ENCODE assay signal across 8 cellular contexts in the genomic region with DNA sequence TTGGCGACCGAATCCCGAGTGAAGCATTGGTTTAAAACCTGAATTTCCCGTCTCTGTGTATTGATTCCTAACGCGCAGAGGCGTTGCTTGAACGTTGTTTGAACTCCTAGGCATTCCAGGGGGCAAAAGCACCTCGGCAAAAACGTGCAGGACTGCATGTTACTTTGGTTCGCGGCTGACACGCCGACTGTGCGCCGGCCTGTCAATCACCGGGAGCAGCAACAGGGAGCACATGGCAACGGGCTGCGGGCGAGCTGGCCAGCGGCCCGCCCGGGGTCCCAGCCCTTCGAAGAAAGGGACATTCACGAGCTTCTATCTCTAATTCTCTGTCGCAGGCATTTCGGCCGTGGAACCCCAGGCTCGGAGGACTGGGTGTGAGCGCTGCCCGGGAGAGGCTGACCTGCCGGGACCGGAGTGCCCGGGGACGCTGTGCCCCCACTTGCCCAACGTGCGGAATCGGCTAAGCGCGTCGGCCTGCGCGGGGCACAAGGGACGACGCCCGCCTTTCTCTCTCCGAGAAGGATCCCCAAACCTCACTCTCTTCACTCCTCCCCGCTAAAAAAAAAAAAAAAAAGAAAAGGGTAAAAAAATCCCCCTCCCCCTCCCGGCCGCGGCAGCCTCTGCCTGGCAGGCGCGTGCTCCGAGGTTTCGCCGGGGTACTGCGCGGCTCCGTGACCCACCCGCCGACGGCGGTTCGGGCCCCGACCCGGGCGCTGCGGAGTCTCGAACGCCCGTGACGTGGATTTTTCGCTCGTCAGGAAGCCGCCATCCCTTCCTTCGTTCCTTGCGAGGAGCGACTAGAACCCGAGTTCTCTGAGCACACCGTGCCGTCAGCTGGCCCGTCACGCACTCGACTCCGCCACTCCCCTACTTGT. TPM values are rescaled to one million over a fixed set of nuclear protein-coding genes. Genes with fewer than 3 reads are reported as not detected.
DNase-seq lines count a peak whose midpoint lies in the region; ATAC-seq and TF ChIP-seq lines count a peak whose summit lies in the region.

No MANE protein-coding gene starts in this region.

- H3K4me1 Mint-ChIP-seq in effector memory CD8-positive, alpha-beta T cell (ENCODE audit: low read depth in 2 of 2): peaks cover 18 to 23% of the 10 kb centered on the region in 2 donors
- peaks cover 18 to 46% of the 10 kb centered on the region in 2 donors for H3K4me1 Mint-ChIP-seq in stimulated activated naive B cell treated with anti-CD40 and anti-IgM and Interleukin-4, amounts not matched to agents 10 μg/mL and 1 μg/mL and 100 μg/mL, for 72 hours

- H3K27me3 Mint-ChIP-seq in effector memory CD8-positive, alpha-beta T cell: peaks cover 20 to 26% of the 10 kb centered on the region in 2 donors
- no peaks in the 10 kb centered on the region for H3K27me3 Mint-ChIP-seq in stimulated activated naive B cell treated with anti-CD40 and anti-IgM and Interleukin-4, amounts not matched to agents 10 μg/mL and 1 μg/mL and 100 μg/mL, for 72 hours

- H3K4me3 ChIP-seq in GM12864 (ENCODE audit: low read depth, low read length) (peak overlapping the region; percentile 50), mesodermal cell (ENCODE audit: extremely low read depth, insufficient read depth, low read length, poor library complexity, severe bottlenecking) (peak overlapping the region; percentile 75)

- no peak for TF ChIP-seq CTCF in GM12864 (IDR thresholded peaks at IDR 0.05; ENCODE audit: low read depth, low read length, missing control alignments)

- no peaks in the 10 kb centered on the region for H3K9me3 Mint-ChIP-seq in effector memory CD8-positive, alpha-beta T cell
- no peaks in the 10 kb centered on the region for H3K9me3 Mint-ChIP-seq in stimulated activated naive B cell treated with anti-CD40 and anti-IgM and Interleukin-4, amounts not matched to agents 10 μg/mL and 1 μg/mL and 100 μg/mL, for 72 hours

- peaks cover 34% of the 10 kb centered on the region for H3K36me3 Mint-ChIP-seq in effector memory CD8-positive, alpha-beta T cell (ENCODE audit: insufficient read depth)
- H3K36me3 Mint-ChIP-seq in stimulated activated naive B cell treated with anti-CD40 and anti-IgM and Interleukin-4, amounts not matched to agents 10 μg/mL and 1 μg/mL and 100 μg/mL, for 72 hours: peaks cover 13 to 25% of the 10 kb centered on the region in 2 donors

- 0% methylated on average over 52 to 56 of the region's 85 CpGs for WGBS in mesodermal cell (ENCODE audit: insufficient coverage in 2 of 2), 2 experiments

- peak overlapping the region; percentile 86 for H3K27ac ChIP-seq in mesodermal cell (ENCODE audit: low read depth, low read length, severe bottlenecking)

- DNase-seq in GM12864 (ENCODE audit: low read depth): no peak
- DNase-seq in NCI-H128 (lab: John Stamatoyannopoulos, UW; ENCODE audit: unreplicated experiment): peak; percentile 45
- DNase-seq in activated CD4-positive, alpha-beta T cell treated with anti-CD3 and anti-CD28 coated beads, Interleukin-2, amount 50 U/mL, for 1 hour: peak; percentile 36
- DNase-seq in effector memory CD8-positive, alpha-beta T cell: peak; percentile 39 to 47 (median 45)
- DNase-seq in stimulated activated naive B cell treated with anti-CD40 and anti-IgM and Interleukin-4, amounts not matched to agents 10 μg/mL and 1 μg/mL and 100 μg/mL, for 72 hours: peak; percentile 37
- DNase-seq in NCI-H1694 treated with DMSO at 0.1 percent for 48 hours (lab: John Stamatoyannopoulos, UW): no peak

- peak overlapping the region; percentile 94 for H3K27ac Mint-ChIP-seq in effector memory CD8-positive, alpha-beta T cell
- H3K27ac Mint-ChIP-seq in stimulated activated naive B cell treated with anti-CD40 and anti-IgM and Interleukin-4, amounts not matched to agents 10 μg/mL and 1 μg/mL and 100 μg/mL, for 72 hours: peak overlapping the region; percentile 95

- peak; percentile 16 for ATAC-seq in HG02642 (IDR thresholded peaks at IDR 0.05; ENCODE audit: poor library complexity, unreplicated experiment)
- peak; percentile 25 for ATAC-seq in effector memory CD8-positive, alpha-beta T cell (replicated peaks)
- peak; percentile 14 to 19 for ATAC-seq in stimulated activated naive B cell treated with anti-CD40 and anti-IgM and Interleukin-4, amounts not matched to agents 10 μg/mL and 1 μg/mL and 100 μg/mL, for 72 hours (replicated peaks)

- H3K36me3 ChIP-seq in mesodermal cell (ENCODE audit: control insufficient read depth, insufficient read depth, low read length): peaks cover 23% of the 10 kb centered on the region

- peak overlapping the region; percentile 86 to 88 for H3K4me3 Mint-ChIP-seq in effector memory CD8-positive, alpha-beta T cell
- peak overlapping the region; percentile 89 to 93 for H3K4me3 Mint-ChIP-seq in stimulated activated naive B cell treated with anti-CD40 and anti-IgM and Interleukin-4, amounts not matched to agents 10 μg/mL and 1 μg/mL and 100 μg/mL, for 72 hours

- peaks cover 6% of the 10 kb centered on the region for H3K4me1 ChIP-seq in mesodermal cell (ENCODE audit: control insufficient read depth, insufficient read depth, low read length, poor library complexity, severe bottlenecking)

- H3K9me3 ChIP-seq in mesodermal cell (ENCODE audit: control insufficient read depth, low read length): no peaks in the 10 kb centered on the region

RNA-seq across cellular contexts. Expression of a gene that starts 0.9 kb away (rescaled TPM):
- 112 TPM for polyA plus RNA-seq in mesodermal cell (2013, experiment 1 of 2)
- 90.0 TPM for polyA plus RNA-seq in mesodermal cell (2013, experiment 2 of 2)

Comparison
In these comparisons a context has a peak if more than half of its experiments do, and no peak if none do; other contexts are left out.
1. DNase-seq: peak in NCI-H128 (single experiment), activated CD4-positive, alpha-beta T cell treated with anti-CD3 and anti-CD28 coated beads, Interleukin-2, amount 50 U/mL, for 1 hour (single experiment), effector memory CD8-positive, alpha-beta T cell (3 of 3) and stimulated activated naive B cell treated with anti-CD40 and anti-IgM and Interleukin-4, amounts not matched to agents 10 μg/mL and 1 μg/mL and 100 μg/mL, for 72 hours (single experiment); none in GM12864 (single experiment) and NCI-H1694 treated with DMSO at 0.1 percent for 48 hours (single experiment).
2. Peak in every context shown above with its lines, with median percentiles within 50 percentile points of each other: ATAC-seq.